In the genomic region with DNA sequence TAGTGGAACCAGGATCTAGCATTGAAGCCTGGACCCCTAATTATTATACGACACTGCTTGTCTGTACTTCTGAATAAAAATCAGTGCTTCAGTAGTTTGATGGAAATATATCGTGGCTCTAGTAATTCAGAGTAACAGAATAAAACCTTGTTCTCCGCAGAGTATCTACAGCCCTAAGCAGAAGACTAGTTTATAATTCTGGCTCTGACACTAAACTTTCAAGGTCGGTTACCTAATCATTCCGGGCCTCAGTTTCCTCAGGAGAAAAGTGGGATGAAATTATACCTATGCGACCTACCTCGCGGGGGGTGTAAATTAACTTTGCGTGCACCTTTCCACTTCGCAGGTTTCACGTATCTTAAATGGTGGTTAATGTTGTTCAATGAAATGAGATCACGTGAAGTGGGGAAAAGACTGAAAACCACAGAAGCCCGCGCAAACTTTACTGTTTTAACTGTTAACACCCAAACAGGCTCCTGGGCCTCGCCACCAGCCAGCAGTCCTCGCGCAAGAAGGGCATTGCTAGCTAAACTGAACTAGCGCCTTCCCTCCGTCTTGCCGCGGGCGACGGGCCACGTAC, we compare ENCODE assay signal across 1 cellular context.
A peak's percentile ranks its signal among the peaks of the same experiment; 100 is the strongest.
TF ChIP-seq lines count a peak whose summit lies in the region.

No MANE protein-coding gene starts in this region.

TF ChIP-seq in HEK293, 187 proteins besides CTCF, POLR2A, EP300 and RAD21 (continued from another document):
- no peak for TF ChIP-seq SCRT1 (tag by site-specific recombination; IDR thresholded peaks at IDR 0.05; ENCODE audit: borderline replicate concordance)
- no peak for TF ChIP-seq ZNF2 (tag by site-specific recombination; IDR thresholded peaks at IDR 0.05)
- TF ChIP-seq, protein P1, sequence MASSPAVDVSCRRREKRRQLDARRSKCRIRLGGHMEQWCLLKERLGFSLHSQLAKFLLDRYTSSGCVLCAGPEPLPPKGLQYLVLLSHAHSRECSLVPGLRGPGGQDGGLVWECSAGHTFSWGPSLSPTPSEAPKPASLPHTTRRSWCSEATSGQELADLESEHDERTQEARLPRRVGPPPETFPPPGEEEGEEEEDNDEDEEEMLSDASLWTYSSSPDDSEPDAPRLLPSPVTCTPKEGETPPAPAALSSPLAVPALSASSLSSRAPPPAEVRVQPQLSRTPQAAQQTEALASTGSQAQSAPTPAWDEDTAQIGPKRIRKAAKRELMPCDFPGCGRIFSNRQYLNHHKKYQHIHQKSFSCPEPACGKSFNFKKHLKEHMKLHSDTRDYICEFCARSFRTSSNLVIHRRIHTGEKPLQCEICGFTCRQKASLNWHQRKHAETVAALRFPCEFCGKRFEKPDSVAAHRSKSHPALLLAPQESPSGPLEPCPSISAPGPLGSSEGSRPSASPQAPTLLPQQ (tag by site-specific recombination; IDR thresholded peaks at IDR 0.05): peak; percentile 34; the same call in 1 of the 2 replicates
- TF ChIP-seq ZNF362 (tag by site-specific recombination; IDR thresholded peaks at IDR 0.05): 0 out of 2 replicates have a peak, but pooled peaks have one; percentile 36
- TF ChIP-seq ZFP69B (tag by site-specific recombination; IDR thresholded peaks at IDR 0.05): no peak
- TF ChIP-seq ZNF112 (tag by site-specific recombination; IDR thresholded peaks at IDR 0.05): no peak
- TF ChIP-seq, protein P2, sequence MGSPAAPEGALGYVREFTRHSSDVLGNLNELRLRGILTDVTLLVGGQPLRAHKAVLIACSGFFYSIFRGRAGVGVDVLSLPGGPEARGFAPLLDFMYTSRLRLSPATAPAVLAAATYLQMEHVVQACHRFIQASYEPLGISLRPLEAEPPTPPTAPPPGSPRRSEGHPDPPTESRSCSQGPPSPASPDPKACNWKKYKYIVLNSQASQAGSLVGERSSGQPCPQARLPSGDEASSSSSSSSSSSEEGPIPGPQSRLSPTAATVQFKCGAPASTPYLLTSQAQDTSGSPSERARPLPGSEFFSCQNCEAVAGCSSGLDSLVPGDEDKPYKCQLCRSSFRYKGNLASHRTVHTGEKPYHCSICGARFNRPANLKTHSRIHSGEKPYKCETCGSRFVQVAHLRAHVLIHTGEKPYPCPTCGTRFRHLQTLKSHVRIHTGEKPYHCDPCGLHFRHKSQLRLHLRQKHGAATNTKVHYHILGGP (tag by site-specific recombination; IDR thresholded peaks at IDR 0.05): no peak
- TF ChIP-seq, protein P3, sequence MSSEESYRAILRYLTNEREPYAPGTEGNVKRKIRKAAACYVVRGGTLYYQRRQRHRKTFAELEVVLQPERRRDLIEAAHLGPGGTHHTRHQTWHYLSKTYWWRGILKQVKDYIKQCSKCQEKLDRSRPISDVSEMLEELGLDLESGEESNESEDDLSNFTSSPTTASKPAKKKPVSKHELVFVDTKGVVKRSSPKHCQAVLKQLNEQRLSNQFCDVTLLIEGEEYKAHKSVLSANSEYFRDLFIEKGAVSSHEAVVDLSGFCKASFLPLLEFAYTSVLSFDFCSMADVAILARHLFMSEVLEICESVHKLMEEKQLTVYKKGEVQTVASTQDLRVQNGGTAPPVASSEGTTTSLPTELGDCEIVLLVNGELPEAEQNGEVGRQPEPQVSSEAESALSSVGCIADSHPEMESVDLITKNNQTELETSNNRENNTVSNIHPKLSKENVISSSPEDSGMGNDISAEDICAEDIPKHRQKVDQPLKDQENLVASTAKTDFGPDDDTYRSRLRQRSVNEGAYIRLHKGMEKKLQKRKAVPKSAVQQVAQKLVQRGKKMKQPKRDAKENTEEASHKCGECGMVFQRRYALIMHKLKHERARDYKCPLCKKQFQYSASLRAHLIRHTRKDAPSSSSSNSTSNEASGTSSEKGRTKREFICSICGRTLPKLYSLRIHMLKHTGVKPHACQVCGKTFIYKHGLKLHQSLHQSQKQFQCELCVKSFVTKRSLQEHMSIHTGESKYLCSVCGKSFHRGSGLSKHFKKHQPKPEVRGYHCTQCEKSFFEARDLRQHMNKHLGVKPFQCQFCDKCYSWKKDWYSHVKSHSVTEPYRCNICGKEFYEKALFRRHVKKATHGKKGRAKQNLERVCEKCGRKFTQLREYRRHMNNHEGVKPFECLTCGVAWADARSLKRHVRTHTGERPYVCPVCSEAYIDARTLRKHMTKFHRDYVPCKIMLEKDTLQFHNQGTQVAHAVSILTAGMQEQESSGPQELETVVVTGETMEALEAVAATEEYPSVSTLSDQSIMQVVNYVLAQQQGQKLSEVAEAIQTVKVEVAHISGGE (tag by site-specific recombination; conservative IDR thresholded peaks at IDR 0.05; ENCODE audit: low read depth): no peak
- no peak for TF ChIP-seq ZNF791 (tag by site-specific recombination; IDR thresholded peaks at IDR 0.05)
- TF ChIP-seq ZFP41 (tag by site-specific recombination; IDR thresholded peaks at IDR 0.05; ENCODE audit: borderline replicate concordance): no peak
- TF ChIP-seq ZNF394 (tag by site-specific recombination; IDR thresholded peaks at IDR 0.05; ENCODE audit: borderline replicate concordance): no peak
- TF ChIP-seq ZNF221 (tag by site-specific recombination; IDR thresholded peaks at IDR 0.05; ENCODE audit: borderline replicate concordance): no peak
- TF ChIP-seq ZSCAN30 (tag by site-specific recombination; IDR thresholded peaks at IDR 0.05): 0 out of 2 replicates have a peak, but pooled peaks have one; percentile 77
- peak; percentile 84 for TF ChIP-seq ZFP37 (tag by site-specific recombination; IDR thresholded peaks at IDR 0.05)
- no peak for TF ChIP-seq ZBTB21 (tag by site-specific recombination; IDR thresholded peaks at IDR 0.05)
- TF ChIP-seq IKZF3 (tag by site-specific recombination; IDR thresholded peaks at IDR 0.05): no peak
- TF ChIP-seq ZNF600 (tag by site-specific recombination; IDR thresholded peaks at IDR 0.05): no peak
- no peak for TF ChIP-seq ZNF626 (tag by site-specific recombination; IDR thresholded peaks at IDR 0.05)
- TF ChIP-seq ZNF560 (tag by site-specific recombination; IDR thresholded peaks at IDR 0.05; ENCODE audit: borderline replicate concordance): no peak
- no peak for TF ChIP-seq ZNF23 (tag by site-specific recombination; IDR thresholded peaks at IDR 0.05; ENCODE audit: borderline replicate concordance)
- no peak for TF ChIP-seq ZNF223 (tag by site-specific recombination; IDR thresholded peaks at IDR 0.05)
- no peak for TF ChIP-seq TCF7L2 (IDR thresholded peaks at IDR 0.05; ENCODE audit: borderline replicate concordance, low read depth, low read length)
- TF ChIP-seq ZNF133 (tag by site-specific recombination; IDR thresholded peaks at IDR 0.05): no peak
- TF ChIP-seq MYNN (tag by site-specific recombination; IDR thresholded peaks at IDR 0.05; ENCODE audit: borderline replicate concordance): no peak
- no peak for TF ChIP-seq SALL2 (tag by site-specific recombination; IDR thresholded peaks at IDR 0.05; ENCODE audit: borderline replicate concordance)
- no peak for TF ChIP-seq ZXDB (tag by site-specific recombination; IDR thresholded peaks at IDR 0.05)
- TF ChIP-seq, protein P4, sequence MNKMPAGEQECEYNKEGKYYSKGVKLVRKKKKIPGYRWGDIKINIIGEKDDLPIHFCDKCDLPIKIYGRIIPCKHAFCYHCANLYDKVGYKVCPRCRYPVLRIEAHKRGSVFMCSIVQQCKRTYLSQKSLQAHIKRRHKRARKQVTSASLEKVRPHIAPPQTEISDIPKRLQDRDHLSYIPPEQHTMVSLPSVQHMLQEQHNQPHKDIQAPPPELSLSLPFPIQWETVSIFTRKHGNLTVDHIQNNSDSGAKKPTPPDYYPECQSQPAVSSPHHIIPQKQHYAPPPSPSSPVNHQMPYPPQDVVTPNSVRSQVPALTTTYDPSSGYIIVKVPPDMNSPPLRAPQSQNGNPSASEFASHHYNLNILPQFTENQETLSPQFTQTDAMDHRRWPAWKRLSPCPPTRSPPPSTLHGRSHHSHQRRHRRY (tag by site-specific recombination; IDR thresholded peaks at IDR 0.05): no peak
- no peak for TF ChIP-seq ZNF26 (tag by site-specific recombination; IDR thresholded peaks at IDR 0.05)
- TF ChIP-seq ZNF624 (tag by site-specific recombination; IDR thresholded peaks at IDR 0.05): no peak
- 0 out of 2 replicates have a peak, but pooled peaks have one; percentile 24 for TF ChIP-seq YY1 (tag by site-specific recombination; IDR thresholded peaks at IDR 0.05)
- no peak for TF ChIP-seq OVOL3 (tag by site-specific recombination; IDR thresholded peaks at IDR 0.05)
- TF ChIP-seq ZNF114 (tag by site-specific recombination; IDR thresholded peaks at IDR 0.05): no peak
TF ChIP-seq in HEK293: peak in this region for 8.
